Comparison of ENCODE assay signal across 1 cellular context in the genomic region with DNA sequence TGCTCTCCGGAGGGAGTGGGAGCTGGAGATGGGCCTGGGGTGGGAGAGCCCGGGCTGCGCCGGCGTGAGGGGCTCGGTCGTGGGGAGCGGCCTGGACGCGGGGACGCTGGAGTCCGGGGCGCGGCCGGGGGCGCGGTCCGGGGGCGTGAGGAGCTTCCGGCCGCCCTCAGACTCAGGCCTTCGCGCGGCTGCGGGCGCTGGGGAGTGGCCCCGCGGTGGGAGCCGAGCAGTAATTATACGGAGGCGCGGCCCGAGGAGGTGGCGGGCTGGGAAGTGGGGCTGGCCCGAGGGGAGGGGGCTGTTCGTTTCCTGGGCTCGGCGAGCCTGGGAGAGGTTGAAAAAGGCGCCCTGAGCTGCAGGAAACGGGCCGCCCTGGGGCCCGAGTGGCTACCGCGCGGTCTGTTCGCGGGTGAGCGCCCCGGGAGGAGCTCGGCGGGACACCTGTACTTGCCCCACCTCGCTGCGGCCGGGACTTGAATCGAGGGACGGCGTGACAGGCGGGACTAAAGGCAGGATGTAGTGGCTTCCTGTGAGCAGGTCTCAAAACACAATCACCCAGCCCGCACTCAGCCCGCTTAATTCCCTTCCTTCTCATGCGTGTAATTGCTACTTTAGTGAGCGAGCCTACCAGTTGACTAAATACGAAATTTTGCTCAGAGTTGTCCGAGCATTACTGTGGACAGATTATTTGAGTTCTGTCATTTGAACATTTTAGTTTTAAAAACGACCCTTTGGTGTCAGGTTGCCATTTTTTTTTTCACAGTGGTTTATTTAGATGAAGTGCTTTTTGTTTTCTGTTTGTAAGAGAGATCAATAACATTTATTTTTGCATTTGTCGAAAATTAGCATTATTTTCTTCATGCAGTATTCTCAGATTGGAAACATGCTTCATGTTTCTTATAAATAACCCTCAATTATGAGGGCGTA.
TF ChIP-seq lines count a peak whose summit lies in the region.

No MANE protein-coding gene starts in this region.

TF ChIP-seq in HepG2, 621 proteins besides CTCF, POLR2A, EP300 and RAD21 (continued from another document and continues in another):
- TF ChIP-seq, protein P1, sequence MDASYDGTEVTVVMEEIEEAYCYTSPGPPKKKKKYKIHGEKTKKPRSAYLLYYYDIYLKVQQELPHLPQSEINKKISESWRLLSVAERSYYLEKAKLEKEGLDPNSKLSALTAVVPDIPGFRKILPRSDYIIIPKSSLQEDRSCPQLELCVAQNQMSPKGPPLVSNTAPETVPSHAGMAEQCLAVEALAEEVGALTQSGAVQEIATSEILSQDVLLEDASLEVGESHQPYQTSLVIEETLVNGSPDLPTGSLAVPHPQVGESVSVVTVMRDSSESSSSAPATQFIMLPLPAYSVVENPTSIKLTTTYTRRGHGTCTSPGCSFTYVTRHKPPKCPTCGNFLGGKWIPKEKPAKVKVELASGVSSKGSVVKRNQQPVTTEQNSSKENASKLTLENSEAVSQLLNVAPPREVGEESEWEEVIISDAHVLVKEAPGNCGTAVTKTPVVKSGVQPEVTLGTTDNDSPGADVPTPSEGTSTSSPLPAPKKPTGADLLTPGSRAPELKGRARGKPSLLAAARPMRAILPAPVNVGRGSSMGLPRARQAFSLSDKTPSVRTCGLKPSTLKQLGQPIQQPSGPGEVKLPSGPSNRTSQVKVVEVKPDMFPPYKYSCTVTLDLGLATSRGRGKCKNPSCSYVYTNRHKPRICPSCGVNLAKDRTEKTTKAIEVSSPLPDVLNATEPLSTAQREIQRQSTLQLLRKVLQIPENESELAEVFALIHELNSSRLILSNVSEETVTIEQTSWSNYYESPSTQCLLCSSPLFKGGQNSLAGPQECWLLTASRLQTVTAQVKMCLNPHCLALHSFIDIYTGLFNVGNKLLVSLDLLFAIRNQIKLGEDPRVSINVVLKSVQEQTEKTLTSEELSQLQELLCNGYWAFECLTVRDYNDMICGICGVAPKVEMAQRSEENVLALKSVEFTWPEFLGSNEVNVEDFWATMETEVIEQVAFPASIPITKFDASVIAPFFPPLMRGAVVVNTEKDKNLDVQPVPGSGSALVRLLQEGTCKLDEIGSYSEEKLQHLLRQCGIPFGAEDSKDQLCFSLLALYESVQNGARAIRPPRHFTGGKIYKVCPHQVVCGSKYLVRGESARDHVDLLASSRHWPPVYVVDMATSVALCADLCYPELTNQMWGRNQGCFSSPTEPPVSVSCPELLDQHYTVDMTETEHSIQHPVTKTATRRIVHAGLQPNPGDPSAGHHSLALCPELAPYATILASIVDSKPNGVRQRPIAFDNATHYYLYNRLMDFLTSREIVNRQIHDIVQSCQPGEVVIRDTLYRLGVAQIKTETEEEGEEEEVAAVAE (CRISPR knock-in tag; IDR thresholded peaks at IDR 0.05; ENCODE audit: borderline replicate concordance): 0 out of 2 replicates have a peak, but pooled peaks have one; percentile 27
- TF ChIP-seq HBP1 (CRISPR knock-in tag; IDR thresholded peaks at IDR 0.05; ENCODE audit: low read depth) (no peak), PAF1 (CRISPR knock-in tag; IDR thresholded peaks at IDR 0.05) (no peak), PPARG (CRISPR knock-in tag; conservative IDR thresholded peaks at IDR 0.05) (no peak), ZFP82 (CRISPR knock-in tag; IDR thresholded peaks at IDR 0.05; ENCODE audit: borderline replicate concordance) (no peak), KDM2A (CRISPR knock-in tag; IDR thresholded peaks at IDR 0.05; ENCODE audit: borderline replicate concordance, low read depth) (peak; percentile 77), TCF12 (IDR thresholded peaks at IDR 0.05) (no peak), TCF12 (CRISPR knock-in tag; IDR thresholded peaks at IDR 0.05) (no peak), PATZ1 (CRISPR knock-in tag; IDR thresholded peaks at IDR 0.05) (peak; percentile 82), SOX6 (IDR thresholded peaks at IDR 0.05) (no peak), SOX6 (CRISPR knock-in tag; IDR thresholded peaks at IDR 0.05) (peak; percentile 44), ZNF10 (CRISPR knock-in tag; IDR thresholded peaks at IDR 0.05; ENCODE audit: borderline replicate concordance, low read depth) (no peak), ELF3 (CRISPR knock-in tag; IDR thresholded peaks at IDR 0.05) (no peak), ZNF143 (CRISPR knock-in tag; IDR thresholded peaks at IDR 0.05) (no peak), BRCA1 (CRISPR knock-in tag; IDR thresholded peaks at IDR 0.05) (no peak), FOXC1 (CRISPR knock-in tag; IDR thresholded peaks at IDR 0.05; ENCODE audit: borderline replicate concordance) (peak; percentile 63), ZSCAN25 (CRISPR knock-in tag; IDR thresholded peaks at IDR 0.05) (0 out of 2 replicates have a peak, but pooled peaks have one; percentile 44), NFIB (CRISPR knock-in tag; IDR thresholded peaks at IDR 0.05; ENCODE audit: borderline replicate concordance) (no peak), MZF1 (CRISPR knock-in tag; IDR thresholded peaks at IDR 0.05; ENCODE audit: borderline replicate concordance) (no peak), ZSCAN29 (CRISPR knock-in tag; conservative IDR thresholded peaks at IDR 0.05) (0 out of 2 replicates have a peak, but pooled peaks have one; percentile 60), TFE3 (CRISPR knock-in tag; IDR thresholded peaks at IDR 0.05) (no peak), ZNF660 (CRISPR knock-in tag; IDR thresholded peaks at IDR 0.05; ENCODE audit: borderline replicate concordance, low read depth) (no peak), ZNF430 (CRISPR knock-in tag; IDR thresholded peaks at IDR 0.05) (no peak), MEIS1 (CRISPR knock-in tag; IDR thresholded peaks at IDR 0.05; ENCODE audit: borderline replicate concordance) (no peak), TBP (CRISPR knock-in tag; IDR thresholded peaks at IDR 0.05) (no peak), TOE1 (CRISPR knock-in tag; IDR thresholded peaks at IDR 0.05) (no peak), FOXM1 (CRISPR knock-in tag; IDR thresholded peaks at IDR 0.05) (no peak)
- TF ChIP-seq, protein P2, sequence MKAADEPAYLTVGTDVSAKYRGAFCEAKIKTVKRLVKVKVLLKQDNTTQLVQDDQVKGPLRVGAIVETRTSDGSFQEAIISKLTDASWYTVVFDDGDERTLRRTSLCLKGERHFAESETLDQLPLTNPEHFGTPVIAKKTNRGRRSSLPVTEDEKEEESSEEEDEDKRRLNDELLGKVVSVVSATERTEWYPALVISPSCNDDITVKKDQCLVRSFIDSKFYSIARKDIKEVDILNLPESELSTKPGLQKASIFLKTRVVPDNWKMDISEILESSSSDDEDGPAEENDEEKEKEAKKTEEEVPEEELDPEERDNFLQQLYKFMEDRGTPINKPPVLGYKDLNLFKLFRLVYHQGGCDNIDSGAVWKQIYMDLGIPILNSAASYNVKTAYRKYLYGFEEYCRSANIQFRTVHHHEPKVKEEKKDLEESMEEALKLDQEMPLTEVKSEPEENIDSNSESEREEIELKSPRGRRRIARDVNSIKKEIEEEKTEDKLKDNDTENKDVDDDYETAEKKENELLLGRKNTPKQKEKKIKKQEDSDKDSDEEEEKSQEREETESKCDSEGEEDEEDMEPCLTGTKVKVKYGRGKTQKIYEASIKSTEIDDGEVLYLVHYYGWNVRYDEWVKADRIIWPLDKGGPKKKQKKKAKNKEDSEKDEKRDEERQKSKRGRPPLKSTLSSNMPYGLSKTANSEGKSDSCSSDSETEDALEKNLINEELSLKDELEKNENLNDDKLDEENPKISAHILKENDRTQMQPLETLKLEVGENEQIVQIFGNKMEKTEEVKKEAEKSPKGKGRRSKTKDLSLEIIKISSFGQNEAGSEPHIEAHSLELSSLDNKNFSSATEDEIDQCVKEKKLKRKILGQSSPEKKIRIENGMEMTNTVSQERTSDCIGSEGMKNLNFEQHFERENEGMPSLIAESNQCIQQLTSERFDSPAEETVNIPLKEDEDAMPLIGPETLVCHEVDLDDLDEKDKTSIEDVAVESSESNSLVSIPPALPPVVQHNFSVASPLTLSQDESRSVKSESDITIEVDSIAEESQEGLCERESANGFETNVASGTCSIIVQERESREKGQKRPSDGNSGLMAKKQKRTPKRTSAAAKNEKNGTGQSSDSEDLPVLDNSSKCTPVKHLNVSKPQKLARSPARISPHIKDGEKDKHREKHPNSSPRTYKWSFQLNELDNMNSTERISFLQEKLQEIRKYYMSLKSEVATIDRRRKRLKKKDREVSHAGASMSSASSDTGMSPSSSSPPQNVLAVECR (CRISPR knock-in tag; IDR thresholded peaks at IDR 0.05; ENCODE audit: borderline replicate concordance): peak; percentile 85; the same call in 1 of the 2 replicates
- TF ChIP-seq, protein P3, sequence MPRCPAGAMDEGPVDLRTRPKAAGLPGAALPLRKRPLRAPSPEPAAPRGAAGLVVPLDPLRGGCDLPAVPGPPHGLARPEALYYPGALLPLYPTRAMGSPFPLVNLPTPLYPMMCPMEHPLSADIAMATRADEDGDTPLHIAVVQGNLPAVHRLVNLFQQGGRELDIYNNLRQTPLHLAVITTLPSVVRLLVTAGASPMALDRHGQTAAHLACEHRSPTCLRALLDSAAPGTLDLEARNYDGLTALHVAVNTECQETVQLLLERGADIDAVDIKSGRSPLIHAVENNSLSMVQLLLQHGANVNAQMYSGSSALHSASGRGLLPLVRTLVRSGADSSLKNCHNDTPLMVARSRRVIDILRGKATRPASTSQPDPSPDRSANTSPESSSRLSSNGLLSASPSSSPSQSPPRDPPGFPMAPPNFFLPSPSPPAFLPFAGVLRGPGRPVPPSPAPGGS (CRISPR knock-in tag; IDR thresholded peaks at IDR 0.05): no peak
- TF ChIP-seq, protein P4, sequence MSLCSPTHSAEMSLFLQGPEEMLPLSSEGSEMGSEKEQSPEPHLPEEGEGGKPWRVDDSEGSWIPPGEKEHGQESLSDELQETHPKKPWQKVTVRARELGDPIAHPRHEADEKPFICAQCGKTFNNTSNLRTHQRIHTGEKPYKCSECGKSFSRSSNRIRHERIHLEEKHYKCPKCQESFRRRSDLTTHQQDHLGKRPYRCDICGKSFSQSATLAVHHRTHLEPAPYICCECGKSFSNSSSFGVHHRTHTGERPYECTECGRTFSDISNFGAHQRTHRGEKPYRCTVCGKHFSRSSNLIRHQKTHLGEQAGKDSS (CRISPR knock-in tag; IDR thresholded peaks at IDR 0.05; ENCODE audit: borderline replicate concordance, low read depth): no peak; the same call in 1 of the 2 replicates
- TF ChIP-seq, protein P5, sequence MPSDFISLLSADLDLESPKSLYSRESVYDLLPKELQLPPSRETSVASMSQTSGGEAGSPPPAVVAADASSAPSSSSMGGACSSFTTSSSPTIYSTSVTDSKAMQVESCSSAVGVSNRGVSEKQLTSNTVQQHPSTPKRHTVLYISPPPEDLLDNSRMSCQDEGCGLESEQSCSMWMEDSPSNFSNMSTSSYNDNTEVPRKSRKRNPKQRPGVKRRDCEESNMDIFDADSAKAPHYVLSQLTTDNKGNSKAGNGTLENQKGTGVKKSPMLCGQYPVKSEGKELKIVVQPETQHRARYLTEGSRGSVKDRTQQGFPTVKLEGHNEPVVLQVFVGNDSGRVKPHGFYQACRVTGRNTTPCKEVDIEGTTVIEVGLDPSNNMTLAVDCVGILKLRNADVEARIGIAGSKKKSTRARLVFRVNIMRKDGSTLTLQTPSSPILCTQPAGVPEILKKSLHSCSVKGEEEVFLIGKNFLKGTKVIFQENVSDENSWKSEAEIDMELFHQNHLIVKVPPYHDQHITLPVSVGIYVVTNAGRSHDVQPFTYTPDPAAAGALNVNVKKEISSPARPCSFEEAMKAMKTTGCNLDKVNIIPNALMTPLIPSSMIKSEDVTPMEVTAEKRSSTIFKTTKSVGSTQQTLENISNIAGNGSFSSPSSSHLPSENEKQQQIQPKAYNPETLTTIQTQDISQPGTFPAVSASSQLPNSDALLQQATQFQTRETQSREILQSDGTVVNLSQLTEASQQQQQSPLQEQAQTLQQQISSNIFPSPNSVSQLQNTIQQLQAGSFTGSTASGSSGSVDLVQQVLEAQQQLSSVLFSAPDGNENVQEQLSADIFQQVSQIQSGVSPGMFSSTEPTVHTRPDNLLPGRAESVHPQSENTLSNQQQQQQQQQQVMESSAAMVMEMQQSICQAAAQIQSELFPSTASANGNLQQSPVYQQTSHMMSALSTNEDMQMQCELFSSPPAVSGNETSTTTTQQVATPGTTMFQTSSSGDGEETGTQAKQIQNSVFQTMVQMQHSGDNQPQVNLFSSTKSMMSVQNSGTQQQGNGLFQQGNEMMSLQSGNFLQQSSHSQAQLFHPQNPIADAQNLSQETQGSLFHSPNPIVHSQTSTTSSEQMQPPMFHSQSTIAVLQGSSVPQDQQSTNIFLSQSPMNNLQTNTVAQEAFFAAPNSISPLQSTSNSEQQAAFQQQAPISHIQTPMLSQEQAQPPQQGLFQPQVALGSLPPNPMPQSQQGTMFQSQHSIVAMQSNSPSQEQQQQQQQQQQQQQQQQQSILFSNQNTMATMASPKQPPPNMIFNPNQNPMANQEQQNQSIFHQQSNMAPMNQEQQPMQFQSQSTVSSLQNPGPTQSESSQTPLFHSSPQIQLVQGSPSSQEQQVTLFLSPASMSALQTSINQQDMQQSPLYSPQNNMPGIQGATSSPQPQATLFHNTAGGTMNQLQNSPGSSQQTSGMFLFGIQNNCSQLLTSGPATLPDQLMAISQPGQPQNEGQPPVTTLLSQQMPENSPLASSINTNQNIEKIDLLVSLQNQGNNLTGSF (CRISPR knock-in tag; IDR thresholded peaks at IDR 0.05): no peak
